Comparison of ENCODE assay signal across 2 cellular contexts in the genomic region with DNA sequence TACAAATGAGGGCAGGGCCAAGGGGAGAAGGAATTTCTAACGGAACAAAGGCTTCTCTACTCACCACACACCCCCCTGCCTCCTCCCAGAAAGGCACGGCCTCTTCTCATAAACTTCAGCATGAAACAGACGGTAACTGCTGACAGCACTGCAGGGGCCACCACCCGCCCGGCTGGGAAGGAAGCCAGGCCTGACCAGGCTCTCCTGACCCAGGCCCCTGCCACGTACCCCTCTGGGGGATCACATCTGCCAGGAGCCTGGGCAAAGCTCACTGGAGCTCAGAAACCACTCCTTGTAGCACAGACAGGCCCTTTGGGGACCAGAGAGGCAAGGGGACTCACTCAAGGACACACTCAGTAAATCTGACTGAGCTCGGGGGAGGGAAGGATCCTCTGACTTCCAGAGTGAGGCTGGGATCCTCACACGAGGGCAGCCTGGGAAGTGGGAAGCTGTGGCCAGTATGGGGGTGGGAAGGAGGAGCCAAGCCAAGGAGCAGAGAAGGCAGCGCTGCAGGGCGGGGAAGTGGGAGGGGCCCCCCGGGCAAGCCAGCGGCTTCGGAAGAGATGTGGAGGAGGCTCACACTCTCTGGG.
TF ChIP-seq lines count a peak whose summit lies in the region.

No MANE protein-coding gene starts in this region.

TF ChIP-seq in liver, 16 proteins besides CTCF, POLR2A, EP300 and RAD21:
- TF ChIP-seq, protein P1, sequence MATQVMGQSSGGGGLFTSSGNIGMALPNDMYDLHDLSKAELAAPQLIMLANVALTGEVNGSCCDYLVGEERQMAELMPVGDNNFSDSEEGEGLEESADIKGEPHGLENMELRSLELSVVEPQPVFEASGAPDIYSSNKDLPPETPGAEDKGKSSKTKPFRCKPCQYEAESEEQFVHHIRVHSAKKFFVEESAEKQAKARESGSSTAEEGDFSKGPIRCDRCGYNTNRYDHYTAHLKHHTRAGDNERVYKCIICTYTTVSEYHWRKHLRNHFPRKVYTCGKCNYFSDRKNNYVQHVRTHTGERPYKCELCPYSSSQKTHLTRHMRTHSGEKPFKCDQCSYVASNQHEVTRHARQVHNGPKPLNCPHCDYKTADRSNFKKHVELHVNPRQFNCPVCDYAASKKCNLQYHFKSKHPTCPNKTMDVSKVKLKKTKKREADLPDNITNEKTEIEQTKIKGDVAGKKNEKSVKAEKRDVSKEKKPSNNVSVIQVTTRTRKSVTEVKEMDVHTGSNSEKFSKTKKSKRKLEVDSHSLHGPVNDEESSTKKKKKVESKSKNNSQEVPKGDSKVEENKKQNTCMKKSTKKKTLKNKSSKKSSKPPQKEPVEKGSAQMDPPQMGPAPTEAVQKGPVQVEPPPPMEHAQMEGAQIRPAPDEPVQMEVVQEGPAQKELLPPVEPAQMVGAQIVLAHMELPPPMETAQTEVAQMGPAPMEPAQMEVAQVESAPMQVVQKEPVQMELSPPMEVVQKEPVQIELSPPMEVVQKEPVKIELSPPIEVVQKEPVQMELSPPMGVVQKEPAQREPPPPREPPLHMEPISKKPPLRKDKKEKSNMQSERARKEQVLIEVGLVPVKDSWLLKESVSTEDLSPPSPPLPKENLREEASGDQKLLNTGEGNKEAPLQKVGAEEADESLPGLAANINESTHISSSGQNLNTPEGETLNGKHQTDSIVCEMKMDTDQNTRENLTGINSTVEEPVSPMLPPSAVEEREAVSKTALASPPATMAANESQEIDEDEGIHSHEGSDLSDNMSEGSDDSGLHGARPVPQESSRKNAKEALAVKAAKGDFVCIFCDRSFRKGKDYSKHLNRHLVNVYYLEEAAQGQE (IDR thresholded peaks at IDR 0.05), result no peak
- TF ChIP-seq HNF4A (conservative IDR thresholded peaks at IDR 0.05), result no peak
- TF ChIP-seq TAF1 (conservative IDR thresholded peaks at IDR 0.05), result no peak
- no peak for TF ChIP-seq GABPA (IDR thresholded peaks at IDR 0.05 in 1 of 2, conservative IDR thresholded peaks at IDR 0.05 in 1 of 2)
- TF ChIP-seq, protein P2, sequence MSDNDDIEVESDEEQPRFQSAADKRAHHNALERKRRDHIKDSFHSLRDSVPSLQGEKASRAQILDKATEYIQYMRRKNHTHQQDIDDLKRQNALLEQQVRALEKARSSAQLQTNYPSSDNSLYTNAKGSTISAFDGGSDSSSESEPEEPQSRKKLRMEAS (IDR thresholded peaks at IDR 0.05), result no peak
- TF ChIP-seq SP1 (IDR thresholded peaks at IDR 0.05), result peak; percentile 54
- no peak for TF ChIP-seq YY1 (IDR thresholded peaks at IDR 0.05)
- TF ChIP-seq ZBTB33 (IDR thresholded peaks at IDR 0.05), result no peak
- TF ChIP-seq FOXA2 (IDR thresholded peaks at IDR 0.05), result no peak
- TF ChIP-seq, protein P3, sequence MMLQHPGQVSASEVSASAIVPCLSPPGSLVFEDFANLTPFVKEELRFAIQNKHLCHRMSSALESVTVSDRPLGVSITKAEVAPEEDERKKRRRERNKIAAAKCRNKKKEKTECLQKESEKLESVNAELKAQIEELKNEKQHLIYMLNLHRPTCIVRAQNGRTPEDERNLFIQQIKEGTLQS (IDR thresholded peaks at IDR 0.05), result no peak
- no peak for TF ChIP-seq FOXA1 (IDR thresholded peaks at IDR 0.05)
- no peak for TF ChIP-seq JUND (IDR thresholded peaks at IDR 0.05)
- TF ChIP-seq NR2F2 (IDR thresholded peaks at IDR 0.05), result peak; percentile 75
- no peak for TF ChIP-seq EGR1 (IDR thresholded peaks at IDR 0.05; ENCODE audit: low read depth in 2 of 2)
- TF ChIP-seq RXRA (IDR thresholded peaks at IDR 0.05), result peak in 1 of 2 donors; percentile 35

TF ChIP-seq in HepG2, 621 proteins besides CTCF, POLR2A, EP300 and RAD21 (continued from another document):
- TF ChIP-seq ZNF646 (CRISPR knock-in tag; IDR thresholded peaks at IDR 0.05) (no peak), ZZZ3 (CRISPR knock-in tag; IDR thresholded peaks at IDR 0.05; ENCODE audit: borderline replicate concordance) (no peak)
